ENCODE assay signal across 15 cellular contexts in the genomic region with DNA sequence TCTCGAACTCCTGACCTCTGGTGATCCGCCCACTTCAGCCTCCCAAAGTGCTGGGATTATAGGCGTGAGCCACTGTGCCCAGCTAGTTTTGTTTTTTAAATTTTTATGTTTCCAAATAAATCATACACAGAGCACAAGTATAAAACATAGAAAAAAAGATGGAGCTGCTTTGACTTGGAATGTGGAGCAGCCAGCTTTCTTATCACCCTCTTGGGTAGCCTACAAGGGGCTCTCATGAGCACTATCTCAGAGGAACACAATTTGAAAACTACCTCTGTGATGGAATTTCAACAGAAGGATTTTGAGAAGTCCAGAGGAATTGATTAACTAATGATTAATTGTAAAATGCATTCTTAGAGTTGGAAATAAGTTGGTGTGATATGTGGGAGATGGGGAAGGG.
"Had no signal": no experiment of that assay in that cellular context is flagged by ENCODE, and none has a peak within 500 bp of the region (broad histone marks: within the 10 kb centered on the region; RNA-seq: fewer than 3 reads in every experiment).

No MANE protein-coding gene starts in this region.

- H3K27me3 ChIP-seq: foreskin keratinocyte, right atrium auricular region, upper lobe of left lung, vagina had no signal

- H3K4me3 Mint-ChIP-seq: endodermal cell, naive B cell had no signal

- DNase-seq: effector CD4-positive, alpha-beta T cell; endodermal cell; erythroblast; foreskin keratinocyte; left colon; mammary epithelial cell; naive B cell; posterior cingulate gyrus; small intestine; stimulated activated CD4-positive, alpha-beta T cell treated with anti-CD3 and anti-CD28 coated beads, Interleukin-12 subunit alpha, Interleukin-12 subunit beta, amount 100 ng/mL, for 4 hours; stimulated activated naive CD4-positive, alpha-beta T cell treated with Interleukin-2 at 50 U/mL for 16 hours; upper lobe of left lung had no signal

- H3K27ac Mint-ChIP-seq: endodermal cell had no signal

- H3K36me3 ChIP-seq: vagina had no signal

- H3K4me3 ChIP-seq: coronary artery, right atrium auricular region, upper lobe of left lung, vagina had no signal

- ATAC-seq: foreskin keratinocyte, left colon had no signal

- H3K9me3 ChIP-seq: right atrium auricular region, upper lobe of left lung, vagina had no signal

- H3K27me3 Mint-ChIP-seq: naive B cell had no signal

- H3K9me3 Mint-ChIP-seq: endodermal cell, naive B cell had no signal

- H3K36me3 Mint-ChIP-seq: naive B cell had no signal

- H3K27ac ChIP-seq: coronary artery, foreskin keratinocyte, right atrium auricular region, upper lobe of left lung, vagina had no signal
